ENCODE assay signal across 18 cellular contexts in genomic region chr11:85042368-85042767, GRCh38.
DNase-seq lines count a peak whose midpoint lies in the region; ATAC-seq and TF ChIP-seq lines count a peak whose summit lies in the region.
"Had no signal": no experiment of that assay in that cellular context is flagged by ENCODE, and none has a peak within 500 bp of the region (broad histone marks: within the 10 kb centered on the region; RNA-seq: fewer than 3 reads in every experiment).

No MANE protein-coding gene starts in this region.

- H2AFZ ChIP-seq in neuronal stem cell (ENCODE audit: low read length): no peak overlapping the region

- no peak overlapping the region for H3K18ac ChIP-seq in neuronal stem cell (ENCODE audit: low read length)

- no peaks in the 10 kb centered on the region for H3K36me3 ChIP-seq in neuronal stem cell (replicated peaks in 1 of 2; ENCODE audit: control insufficient read depth in 2 of 2, insufficient read depth in 2 of 2, low read length in 2 of 2)
- H3K36me3 ChIP-seq: BLaER1 treated with 17β-estradiol and CSF1 and Interleukin-3, amounts not matched to agents 10 nM and 100 nM had no signal

- DNase-seq in DMS53 (lab: John Stamatoyannopoulos, UW) (peak; percentile 35), left colon (no peak), neuronal stem cell (ENCODE audit: low spot score) (peak; percentile 40), retinal pigment epithelial cell (ENCODE audit: low read depth) (peak; percentile 40), NCI-H2107 (lab: John Stamatoyannopoulos, UW) (no peak)
- no peak for DNase-seq in stimulated activated CD4-positive, alpha-beta T cell treated with anti-CD3 and anti-CD28 coated beads, Interleukin-4, amount 100 ng/mL, for 4 hours
- DNase-seq: AML-193; Calu3; CD4-positive, alpha-beta T cell; CD8-positive, alpha-beta T cell; DMS79 treated with DMSO at 0.1 percent for 48 hours; GF-D8 had no signal

- no peak overlapping the region for H3K4me2 ChIP-seq in neuronal stem cell (ENCODE audit: insufficient read depth, low read length, poor library complexity, severe bottlenecking)
- H3K4me2 ChIP-seq: A549; BLaER1 treated with 17β-estradiol and CSF1 and Interleukin-3, amounts not matched to agents 10 nM and 100 nM had no signal

- no peak overlapping the region for H3K9ac ChIP-seq in neuronal stem cell (ENCODE audit: low read depth, low read length, poor library complexity)
- H3K9ac ChIP-seq: BLaER1 treated with 17β-estradiol and CSF1 and Interleukin-3, amounts not matched to agents 10 nM and 100 nM had no signal

- H2BK120ac ChIP-seq in neuronal stem cell (ENCODE audit: low read depth, low read length): no peak overlapping the region

- H3K23ac ChIP-seq in neuronal stem cell (ENCODE audit: low read depth, low read length, poor library complexity): no peak overlapping the region

- intact Hi-C loops in left colon (cut with DNase I, micrococcal nuclease): no loop called here

- ATAC-seq in left colon (peak; percentile 55), HG03280 (IDR thresholded peaks at IDR 0.05; ENCODE audit: unreplicated experiment) (no peak)
- ATAC-seq: A549; CD8-positive, alpha-beta T cell had no signal

- no peak overlapping the region for H2BK12ac ChIP-seq in neuronal stem cell (ENCODE audit: low read length)

- no peaks in the 10 kb centered on the region for H3K9me3 ChIP-seq in neuronal stem cell (replicated peaks in 1 of 2; ENCODE audit: control insufficient read depth in 2 of 2, insufficient read depth in 1 of 2, low read depth in 1 of 2, low read length in 2 of 2)
- H3K9me3 ChIP-seq: A549; BLaER1 treated with 17β-estradiol and CSF1 and Interleukin-3, amounts not matched to agents 10 nM and 100 nM; Caco-2 had no signal

- no peaks in the 10 kb centered on the region for H3K79me1 ChIP-seq in neuronal stem cell (ENCODE audit: low read depth, low read length)

- H2AK5ac ChIP-seq in neuronal stem cell (ENCODE audit: low read depth, low read length): no peak overlapping the region

- no peak overlapping the region for H3K14ac ChIP-seq in neuronal stem cell (ENCODE audit: low read length)

- H4K8ac ChIP-seq in neuronal stem cell (ENCODE audit: low read depth, low read length): no peak overlapping the region

- peaks cover 0 to 2% of the 10 kb centered on the region in 2 donors for H3K4me1 ChIP-seq in neuronal stem cell (ENCODE audit: control insufficient read depth in 2 of 2, insufficient read depth in 1 of 2, low read depth in 1 of 2, low read length in 2 of 2)
- H3K4me1 ChIP-seq: A549; BLaER1 treated with 17β-estradiol and CSF1 and Interleukin-3, amounts not matched to agents 10 nM and 100 nM had no signal

- no peaks in the 10 kb centered on the region for H3K27me3 ChIP-seq in neuronal stem cell (ENCODE audit: control insufficient read depth in 3 of 3, insufficient read depth in 3 of 3, low read depth in 1 of 3, low read length in 3 of 3)
- H3K27me3 ChIP-seq: BLaER1 treated with 17β-estradiol and CSF1 and Interleukin-3, amounts not matched to agents 10 nM and 100 nM had no signal

- H3K27ac ChIP-seq in neuronal stem cell (replicated peaks; ENCODE audit: low read length): no peak overlapping the region
- H3K27ac ChIP-seq: 22Rv1; A549; BLaER1 treated with 17β-estradiol and CSF1 and Interleukin-3, amounts not matched to agents 10 nM and 100 nM; C4-2B had no signal

- H3K4ac ChIP-seq in neuronal stem cell (ENCODE audit: low read length): no peak overlapping the region

- no peak overlapping the region for H2BK5ac ChIP-seq in neuronal stem cell (ENCODE audit: low read length)

- H3K4me3 ChIP-seq in neuronal stem cell (ENCODE audit: low read length in 2 of 2): no peak overlapping the region
- no peak overlapping the region for H3K4me3 ChIP-seq in retinal pigment epithelial cell (ENCODE audit: low read length)
- H3K4me3 ChIP-seq: A549; BLaER1 treated with 17β-estradiol and CSF1 and Interleukin-3, amounts not matched to agents 10 nM and 100 nM had no signal

- no peak overlapping the region for H4K91ac ChIP-seq in neuronal stem cell (ENCODE audit: low read depth, low read length, poor library complexity)

- H2BK15ac ChIP-seq in neuronal stem cell (ENCODE audit: low read length): no peak overlapping the region

- no peak for TF ChIP-seq CTCF in retinal pigment epithelial cell (conservative IDR thresholded peaks at IDR 0.05; ENCODE audit: low read depth, low read length)

Comparison
In these comparisons a context has a peak if more than half of its experiments do, and no peak if none do; other contexts are left out.
1. DNase-seq: peak in DMS53 (single experiment), neuronal stem cell (single experiment) and retinal pigment epithelial cell (single experiment); none in left colon (0 of 2), NCI-H2107 (single experiment) and stimulated activated CD4-positive, alpha-beta T cell treated with anti-CD3 and anti-CD28 coated beads, Interleukin-4, amount 100 ng/mL, for 4 hours (0 of 2).